Comparison of ENCODE assay signal across 21 cellular contexts in genomic region chr19:49596954-49597702, GRCh38. TPM values are rescaled to one million over a fixed set of nuclear protein-coding genes. Genes with fewer than 3 reads are reported as not detected.
A peak's percentile ranks its signal among the peaks of the same experiment; 100 is the strongest.
DNase-seq lines count a peak whose midpoint lies in the region; ATAC-seq and TF ChIP-seq lines count a peak whose summit lies in the region.
"Had no signal": no experiment of that assay in that cellular context is flagged by ENCODE, and none has a peak within 500 bp of the region (broad histone marks: within the 10 kb centered on the region; RNA-seq: fewer than 3 reads in every experiment).

No MANE protein-coding gene starts in this region.

- TF ChIP-seq CTCF in GM13977 (IDR thresholded peaks at IDR 0.05; ENCODE audit: extremely low read depth, insufficient read depth, missing control alignments) = no peak
- TF ChIP-seq CTCF in HCT116 (IDR thresholded peaks at IDR 0.05 in 2 of 3, conservative IDR thresholded peaks at IDR 0.05 in 1 of 3; ENCODE audit: borderline replicate concordance in 1 of 3, insufficient read depth in 1 of 3, low read depth in 2 of 3, low read length in 2 of 3) = no peak
- TF ChIP-seq CTCF in endodermal cell (conservative IDR thresholded peaks at IDR 0.05) = peak; percentile 31
- TF ChIP-seq CTCF in activated CD8-positive, alpha-beta T cell treated with anti-CD3 and anti-CD28 coated beads for 36 hours (IDR thresholded peaks at IDR 0.05) = no peak

- 97% methylated on average over 33 to 65 of the region's 65 CpGs for WGBS in endodermal cell (ENCODE audit: insufficient coverage in 1 of 2, insufficient read length in 1 of 2), 2 experiments

- peaks cover 12% of the 10 kb centered on the region for H3K4me1 Mint-ChIP-seq in endodermal cell
- peaks cover 23% of the 10 kb centered on the region for H3K4me1 Mint-ChIP-seq in activated CD8-positive, alpha-beta T cell treated with anti-CD3 and anti-CD28 coated beads for 36 hours (ENCODE audit: low read depth)

- H3K4me1 ChIP-seq in HCT116 (ENCODE audit: control insufficient read depth in 1 of 2, insufficient read depth in 2 of 2, low read length in 2 of 2) (peaks cover 6 to 19% of the 10 kb centered on the region in 2 experiments; a peak in 3 of 4 replicates), endodermal cell (ENCODE audit: control insufficient read depth, insufficient read depth, low read length) (no peaks in the 10 kb centered on the region)

- RAD21 ChIA-PET in HCT116 (lab: Charles Lee; ENCODE audit: low non-redundant PET in 1 of 2, low total read pairs in 2 of 2, uncharacterized antibody in 2 of 2, unreplicated experiment in 2 of 2) = no interaction called here

- no peak for TF ChIP-seq POLR2A in HCT116 (IDR thresholded peaks at IDR 0.05; ENCODE audit: borderline replicate concordance, extremely low read depth, insufficient read depth, insufficient read length)

- in situ Hi-C loops in GM13977 (cut with MboI; ENCODE audit: low pct_unique_long_range_greater_than_20kb, low sequenced_read_pairs, unreplicated experiment) = no loop called here

- H3K27ac Mint-ChIP-seq in endodermal cell = no peak overlapping the region
- H3K27ac Mint-ChIP-seq in activated CD8-positive, alpha-beta T cell treated with anti-CD3 and anti-CD28 coated beads for 36 hours = no peak overlapping the region
- H3K27ac Mint-ChIP-seq: CD4-positive, alpha-beta memory T cell had no signal

- H3K36me3 ChIP-seq in HCT116 (ENCODE audit: control insufficient read depth in 1 of 2, insufficient read depth in 2 of 2, low read length in 2 of 2) = peaks cover 29 to 46% of the 10 kb centered on the region in 2 experiments; a peak in 3 of 4 replicates
- H3K36me3 ChIP-seq in endodermal cell (ENCODE audit: control insufficient read depth, insufficient read depth, low read length) = peaks cover 50% of the 10 kb centered on the region

- H3K27ac ChIP-seq in HCT116 (ENCODE audit: low read depth, low read length) (no peak overlapping the region), endodermal cell (ENCODE audit: low read depth, low read length) (no peak overlapping the region)
- H3K27ac ChIP-seq: BLaER1 treated with 17β-estradiol and CSF1 and Interleukin-3, amounts not matched to agents 10 nM and 100 nM; GM23248 had no signal

- no peak overlapping the region for H3K4me2 ChIP-seq in HCT116 (ENCODE audit: low read length)
- H3K4me2 ChIP-seq: BLaER1 treated with 17β-estradiol and CSF1 and Interleukin-3, amounts not matched to agents 10 nM and 100 nM had no signal

- no peaks in the 10 kb centered on the region for H3K9me2 ChIP-seq in HCT116 (ENCODE audit: insufficient read depth)

- H3K27me3 ChIP-seq in HCT116 (ENCODE audit: insufficient read depth, low read length) (no peaks in the 10 kb centered on the region), endodermal cell (ENCODE audit: control insufficient read depth, insufficient read depth, low read length, poor library complexity, severe bottlenecking) (no peaks in the 10 kb centered on the region)
- H3K27me3 ChIP-seq: BLaER1 treated with 17β-estradiol and CSF1 and Interleukin-3, amounts not matched to agents 10 nM and 100 nM had no signal

- ATAC-seq in HCT116 = no peak
- no peak for ATAC-seq in sciatic nerve
- ATAC-seq in activated CD8-positive, alpha-beta T cell treated with anti-CD3 and anti-CD28 coated beads for 36 hours = no peak
- no peak for ATAC-seq in GM19035 (IDR thresholded peaks at IDR 0.05; ENCODE audit: unreplicated experiment)
- ATAC-seq: Panc1 had no signal

- BruUV-seq in HCT116 (replicated peaks; lab: Mats Ljungman, UMichigan) = no TSS peak

- no peak overlapping the region for H2AFZ ChIP-seq in HCT116 (ENCODE audit: low read depth, low read length, poor library complexity, severe bottlenecking)
- H2AFZ ChIP-seq: GM23248 had no signal

- H3K4me3 ChIP-seq in HCT116 (replicated peaks in 1 of 2; ENCODE audit: low read depth in 1 of 2, low read length in 2 of 2) = no peak overlapping the region
- no peak overlapping the region for H3K4me3 ChIP-seq in endodermal cell (ENCODE audit: low read length)
- H3K4me3 ChIP-seq: BLaER1 treated with 17β-estradiol and CSF1 and Interleukin-3, amounts not matched to agents 10 nM and 100 nM; GM23248 had no signal

- CTCF ChIA-PET in HCT116 (lab: Charles Lee) = no interaction called here
- CTCF ChIA-PET in activated CD8-positive, alpha-beta T cell treated with anti-CD3 and anti-CD28 coated beads for 36 hours (lab: Charles Lee) = no interaction called here

- TF ChIP-seq RAD21 in HCT116 (IDR thresholded peaks at IDR 0.05; ENCODE audit: low read depth) = no peak

- H3K9ac ChIP-seq in HCT116 (ENCODE audit: low read length) (no peak overlapping the region), endodermal cell (ENCODE audit: extremely low read depth, low read length, poor library complexity, severe bottlenecking) (no peak overlapping the region)
- H3K9ac ChIP-seq: BLaER1 treated with 17β-estradiol and CSF1 and Interleukin-3, amounts not matched to agents 10 nM and 100 nM; GM23248 had no signal

- no peaks in the 10 kb centered on the region for H3K27me3 Mint-ChIP-seq in endodermal cell (ENCODE audit: insufficient read depth)
- H3K27me3 Mint-ChIP-seq in activated CD8-positive, alpha-beta T cell treated with anti-CD3 and anti-CD28 coated beads for 36 hours = no peaks in the 10 kb centered on the region
- H3K27me3 Mint-ChIP-seq: CD4-positive, alpha-beta memory T cell had no signal

- peaks cover 58% of the 10 kb centered on the region for H3K36me3 Mint-ChIP-seq in endodermal cell (ENCODE audit: low read depth)
- peaks cover 32% of the 10 kb centered on the region for H3K36me3 Mint-ChIP-seq in activated CD8-positive, alpha-beta T cell treated with anti-CD3 and anti-CD28 coated beads for 36 hours (ENCODE audit: low read depth)

- H3K9me3 ChIP-seq in HCT116 (ENCODE audit: control insufficient read depth in 1 of 2, insufficient read depth in 1 of 2, low read depth in 1 of 2, low read length in 2 of 2) (no peaks in the 10 kb centered on the region), endodermal cell (ENCODE audit: control insufficient read depth, low read length) (no peaks in the 10 kb centered on the region)
- H3K9me3 ChIP-seq: BLaER1 treated with 17β-estradiol and CSF1 and Interleukin-3, amounts not matched to agents 10 nM and 100 nM had no signal

- H4K20me1 ChIP-seq in HCT116 (ENCODE audit: insufficient read depth) = peaks cover 8% of the 10 kb centered on the region; the same call in 1 of the 2 replicates

- peaks cover 61% of the 10 kb centered on the region for H3K79me2 ChIP-seq in HCT116 (ENCODE audit: insufficient read depth, low read length)

- no peak overlapping the region for H3K4me3 Mint-ChIP-seq in endodermal cell
- H3K4me3 Mint-ChIP-seq in activated CD8-positive, alpha-beta T cell treated with anti-CD3 and anti-CD28 coated beads for 36 hours = no peak overlapping the region
- H3K4me3 Mint-ChIP-seq: CD4-positive, alpha-beta memory T cell had no signal

- H3K9me3 Mint-ChIP-seq in endodermal cell = no peaks in the 10 kb centered on the region
- H3K9me3 Mint-ChIP-seq in activated CD8-positive, alpha-beta T cell treated with anti-CD3 and anti-CD28 coated beads for 36 hours = no peaks in the 10 kb centered on the region
- H3K9me3 Mint-ChIP-seq: CD4-positive, alpha-beta memory T cell had no signal

- POLR2A ChIA-PET in HCT116 (lab: Charles Lee) = no interaction called here
- POLR2A ChIA-PET in activated CD8-positive, alpha-beta T cell treated with anti-CD3 and anti-CD28 coated beads for 36 hours (lab: Charles Lee) = interaction anchor here (1.4 kb wide), 2 partner anchors 15 to 60 kb away, joined by 3 to 4 read pairs; no protein-coding TSS in a partner anchor

- DNase-seq in GM13977 (ENCODE audit: low spot score) = peak; percentile 24
- DNase-seq in HCT116 (ENCODE audit: low read depth, low spot score) = no peak
- DNase-seq in endodermal cell = no peak
- peak; percentile 61 for DNase-seq in sciatic nerve (ENCODE audit: low spot score)
- DNase-seq in activated CD8-positive, alpha-beta T cell treated with anti-CD3 and anti-CD28 coated beads for 36 hours = no peak
- DNase-seq in MV-4-11 (lab: John Stamatoyannopoulos, UW) = no peak
- DNase-seq: ACHN; CD4-positive, alpha-beta memory T cell; GM23248; KBM-7; NCI-H1105; NCI-H146; NCI-H2029 treated with DMSO at 0.1 percent for 48 hours; NCI-H226; NCI-H510A treated with DMSO at 0.1 percent for 48 hours; NCI-H774; NK-92 treated with Interleukin-12 subunit alpha and Interleukin-12 subunit beta, amount 100 ng/mL, for 24 hours; SIG-M5 had no signal

- intact Hi-C loops in HCT116 (cut with micrococcal nuclease) (no loop called here), sciatic nerve (cut with DNase I) (no loop called here)
- intact Hi-C loops in activated CD8-positive, alpha-beta T cell treated with anti-CD3 and anti-CD28 coated beads for 36 hours (cut with micrococcal nuclease) = no loop called here

TF ChIP-seq in HCT116, 20 proteins besides CTCF, POLR2A, EP300 and RAD21 (continues in another document):
- TF ChIP-seq JUND (IDR thresholded peaks at IDR 0.05) = no peak

RNA-seq across cellular contexts. Expression of gene PRR12, which starts 6.1 kb away (rescaled TPM):
- total RNA-seq in HCT116 (2021; ENCODE audit: unreplicated experiment) (26.9 TPM), endodermal cell (10 to 100 TPM; 67.6 to 69.6 TPM), sciatic nerve (37.0 TPM)
- polyA plus RNA-seq in HCT116 (2012) = 12.2 and 13.1 TPM in 2 replicates
- polyA plus RNA-seq in endodermal cell (2013, experiment 1 of 2) = 29.6 TPM
- polyA plus RNA-seq in endodermal cell (2013, experiment 2 of 2) = 27.0 TPM
- 10 to 100 TPM; 16.0 to 17.8 TPM for total RNA-seq in activated CD8-positive, alpha-beta T cell treated with anti-CD3 and anti-CD28 coated beads for 36 hours

RNA-seq across cellular contexts. Expression of gene PRRG2, which starts 16.0 kb away (rescaled TPM):
- total RNA-seq in HCT116 (2021; ENCODE audit: unreplicated experiment) (6.2 TPM), endodermal cell (1 to 10 TPM; 3.7 to 6.9 TPM), sciatic nerve (1.7 TPM)
- 5.3 and 5.5 TPM in 2 replicates for polyA plus RNA-seq in HCT116 (2012)
- 0.53 TPM for polyA plus RNA-seq in endodermal cell (2013, experiment 1 of 2)
- 0.25 TPM for polyA plus RNA-seq in endodermal cell (2013, experiment 2 of 2)
- 1 to 10 TPM; 1.5 TPM for total RNA-seq in activated CD8-positive, alpha-beta T cell treated with anti-CD3 and anti-CD28 coated beads for 36 hours
- total RNA-seq: GM23248 had no signal

RNA-seq across cellular contexts. Expression of gene NOSIP, which starts 16.8 kb away (rescaled TPM):
- total RNA-seq in HCT116 (2021; ENCODE audit: unreplicated experiment) (133 TPM), endodermal cell (10 to 100 TPM; 58.0 to 62.3 TPM), sciatic nerve (41.7 TPM)
- 228 and 276 TPM in 2 replicates for polyA plus RNA-seq in HCT116 (2012)
- 62.3 TPM for polyA plus RNA-seq in endodermal cell (2013, experiment 1 of 2)
- polyA plus RNA-seq in endodermal cell (2013, experiment 2 of 2) = 59.5 TPM
- total RNA-seq in activated CD8-positive, alpha-beta T cell treated with anti-CD3 and anti-CD28 coated beads for 36 hours = 10 to 100 TPM; 75.6 to 79.4 TPM

RNA-seq across cellular contexts. Expression of gene RRAS, which starts 42.8 kb away (rescaled TPM):
- total RNA-seq in HCT116 (2021; ENCODE audit: unreplicated experiment) = 55.9 TPM
- polyA plus RNA-seq in HCT116 (2012) = 115 and 117 TPM in 2 replicates
- total RNA-seq in endodermal cell = 1 to 10 TPM; 5.8 to 7.3 TPM
- 18.7 TPM for polyA plus RNA-seq in endodermal cell (2013, experiment 1 of 2)
- 22.4 TPM for polyA plus RNA-seq in endodermal cell (2013, experiment 2 of 2)
- 135 TPM for total RNA-seq in sciatic nerve
- total RNA-seq in activated CD8-positive, alpha-beta T cell treated with anti-CD3 and anti-CD28 coated beads for 36 hours = 1 to 10 TPM; 6.3 to 7.1 TPM

RNA-seq across cellular contexts. Expression of gene SCAF1, which starts 44.9 kb away (rescaled TPM):
- 96.8 TPM for total RNA-seq in HCT116 (2021; ENCODE audit: unreplicated experiment)
- 39.9 and 46.0 TPM in 2 replicates for polyA plus RNA-seq in HCT116 (2012)
- 10 to 100 TPM; 84.8 to 94.5 TPM for total RNA-seq in endodermal cell
- polyA plus RNA-seq in endodermal cell (2013, experiment 1 of 2) = 44.7 TPM
- 40.4 TPM for polyA plus RNA-seq in endodermal cell (2013, experiment 2 of 2)
- total RNA-seq in sciatic nerve = 65.5 TPM
- 10 to 100 TPM; 54.5 to 57.2 TPM for total RNA-seq in activated CD8-positive, alpha-beta T cell treated with anti-CD3 and anti-CD28 coated beads for 36 hours

Comparison
In these comparisons a context has a peak if more than half of its experiments do, and no peak if none do; other contexts are left out.
1. DNase-seq: peak in GM13977 (single experiment) and sciatic nerve (single experiment); none in HCT116 (single experiment), endodermal cell (single experiment), activated CD8-positive, alpha-beta T cell treated with anti-CD3 and anti-CD28 coated beads for 36 hours (single experiment) and MV-4-11 (single experiment).